In genomic region chr16:22206013-22206846, GRCh38 we compare ENCODE assay signal across 8 cellular contexts. TPM values are rescaled to one million over a fixed set of nuclear protein-coding genes. Genes with fewer than 3 reads are reported as not detected.
A peak's percentile ranks its signal among the peaks of the same experiment; 100 is the strongest.
DNase-seq lines count a peak whose midpoint lies in the region; ATAC-seq, FAIRE-seq and TF ChIP-seq lines count a peak whose summit lies in the region.

Gene EEF2K, plus strand, starts transcription at chr16:22206278. Its CDS starts 19,452 bp downstream, at chr16:22225730.

- no peaks in the 10 kb centered on the region for H3K9me3 Mint-ChIP-seq in immature natural killer cell

- intact Hi-C loops in spleen (cut with DNase I; ENCODE audit: low total_unique reads) = loop anchor here (5.0 kb wide), 1 partner anchor 91 kb away; the partner anchor contains the start of gene POLR3E

- no peaks in the 10 kb centered on the region for H3K27me3 ChIP-seq in bronchial epithelial cell (ENCODE audit: control insufficient read depth, insufficient read depth, low read length)
- H3K27me3 ChIP-seq in spleen (replicated peaks in 1 of 7) = no peaks in the 10 kb centered on the region

- WGBS in spleen, 5 donors = 0 to 1% (median 0%) methylated on average over 21 to 74 of the region's 74 CpGs

- H3K27me3 Mint-ChIP-seq in immature natural killer cell (ENCODE audit: low read depth in 3 of 3) = peaks cover 0 to 3% (median 1%) of the 10 kb centered on the region in 3 donors

- DNase-seq in ACHN = peak; percentile 99
- peak; percentile 78 for DNase-seq in NCI-H2171 (lab: John Stamatoyannopoulos, UW)
- DNase-seq in bronchial epithelial cell (ENCODE audit: low read depth) = peak; percentile 86
- DNase-seq in immature natural killer cell = peak; percentile 71 to 76 (median 71)
- DNase-seq in spleen = peak; percentile 96

- H3K27ac ChIP-seq in spleen = peak within 1 kb of the TSS; percentile 54 to 93 (median 87)

- H3K36me3 Mint-ChIP-seq in immature natural killer cell = no peaks in the 10 kb centered on the region

- H3K4me3 ChIP-seq in WI38 (ENCODE audit: low read depth, low read length) (peak within 1 kb of the TSS; percentile 70), bronchial epithelial cell (ENCODE audit: low read depth, low read length) (peak within 1 kb of the TSS; percentile 84), spleen (peak within 1 kb of the TSS; percentile 71 to 100 (median 97))

- H3K36me3 ChIP-seq in bronchial epithelial cell (ENCODE audit: control insufficient read depth, insufficient read depth, low read length) (no peaks in the 10 kb centered on the region), spleen (peaks cover 0 to 11% (median 0%) of the 10 kb centered on the region in 6 donors)

- H3K9me3 ChIP-seq in spleen = peaks cover 0 to 5% (median 0%) of the 10 kb centered on the region in 8 donors

- peak within 1 kb of the TSS; percentile 27 to 91 (median 84) for H3K27ac Mint-ChIP-seq in immature natural killer cell

- TF ChIP-seq POLR2A in spleen (IDR thresholded peaks at IDR 0.05) = no peak

- H3K4me1 ChIP-seq in spleen = peaks cover 13 to 64% (median 35%) of the 10 kb centered on the region in 6 donors

- no peak for FAIRE-seq in bronchial epithelial cell (lab: Jason Lieb, UNC)

- peak; percentile 76 for ATAC-seq in GM18861 (IDR thresholded peaks at IDR 0.05; ENCODE audit: unreplicated experiment)
- peak; percentile 84 for ATAC-seq in HG03097 (IDR thresholded peaks at IDR 0.05; ENCODE audit: low FRiP score, unreplicated experiment)

- TF ChIP-seq CTCF in WI38 (IDR thresholded peaks at IDR 0.05; ENCODE audit: low read depth, low read length) (peak; percentile 57), bronchial epithelial cell (IDR thresholded peaks at IDR 0.05; ENCODE audit: insufficient read depth, low read length, severe bottlenecking) (peak; percentile 82), spleen (IDR thresholded peaks at IDR 0.05 in 8 of 11, conservative IDR thresholded peaks at IDR 0.05 in 3 of 11) (peak; percentile 70 to 95 (median 93))

- H3K4me1 Mint-ChIP-seq in immature natural killer cell = peaks cover 22 to 23% of the 10 kb centered on the region in 2 donors

- H3K4me3 Mint-ChIP-seq in immature natural killer cell = peak within 1 kb of the TSS; percentile 85 to 99 (median 95)

- in situ Hi-C loops in ACHN (cut with HindIII; ENCODE audit: low pct_ligation_motif_present, low pct_unique_long_range_greater_than_20kb, low sequenced_read_pairs) = no loop called here

RNA-seq across cellular contexts. Expression of gene EEF2K, which starts in this region (rescaled TPM):
- total RNA-seq in bronchial epithelial cell = 4.2 and 6.3 TPM in 2 replicates
- 1 to 10 TPM in 2 of 3 donors, not detected in 1; 1.1 to 3.2 TPM for polyA plus RNA-seq in immature natural killer cell
- total RNA-seq in spleen = 10 to 100 TPM; 19.5 to 37.7 (median 27.5) TPM
- 1 to 10 TPM; 2.4 to 5.8 (median 2.6) TPM for polyA plus RNA-seq in spleen

Comparison
In these comparisons a context has a peak if more than half of its experiments do, and no peak if none do; other contexts are left out.
1. Peak in every context shown above with its lines: DNase-seq, ATAC-seq, H3K4me3 ChIP-seq and H3K27ac ChIP-seq.